8 cellular contexts compared by ENCODE assay signal in genomic region chr12:104218506-104218905, GRCh38. TPM values are rescaled to one million over a fixed set of nuclear protein-coding genes. Genes with fewer than 3 reads are reported as not detected.
DNase-seq lines count a peak whose midpoint lies in the region; ATAC-seq and TF ChIP-seq lines count a peak whose summit lies in the region.
"Not testable (repeated sequence)": the region's sequence is repeated elsewhere in the genome, so short reads cannot be mapped to it uniquely, and the experiment has no call there.

No MANE protein-coding gene starts in this region.

- ATAC-seq in left lung = not testable (repeated sequence)

- peak overlapping the region; percentile 92 for H3K27ac ChIP-seq in 22Rv1
- H3K27ac ChIP-seq in VCaP = peak overlapping the region; percentile 97
- H3K27ac ChIP-seq in ascending aorta = peak overlapping the region; percentile 58 to 89
- peak overlapping the region; percentile 79 to 87 (median 86) for H3K27ac ChIP-seq in esophagus muscularis mucosa (replicated peaks in 1 of 4)
- H3K27ac ChIP-seq in left lung = peak overlapping the region; percentile 79
- H3K27ac ChIP-seq in rectal smooth muscle tissue (ENCODE audit: low read depth, low read length) = peak overlapping the region; percentile 73
- peak overlapping the region; percentile 83 for H3K27ac ChIP-seq in suprapubic skin

- H3K9ac ChIP-seq in rectal smooth muscle tissue (ENCODE audit: low read length) = not testable (repeated sequence)

- peak; percentile 17 for DNase-seq in HT1080 (ENCODE audit: low read depth)
- DNase-seq in ascending aorta (ENCODE audit: low spot score in 2 of 2); esophagus muscularis mucosa (ENCODE audit: extremely low spot score); left lung; suprapubic skin (ENCODE audit: low spot score in 2 of 2): not testable (repeated sequence)

- intact Hi-C loops in ascending aorta (cut with DNase I) (loop anchor here (5.0 kb wide), 1 partner anchor 84 kb away; the partner anchor contains the start of gene EID3), esophagus muscularis mucosa (cut with DNase I) (loop anchor here (5.0 to 10.0 kb wide), 3 partner anchors 36 to 84 kb away; partner anchors contain the start of genes EID3 and NFYB)
- intact Hi-C loops in left lung (cut with DNase I) = not testable (repeated sequence)

- H3K27me3 ChIP-seq in ascending aorta; esophagus muscularis mucosa; rectal smooth muscle tissue (ENCODE audit: control insufficient read depth, insufficient read depth, low read length); suprapubic skin: not testable (repeated sequence)
- H3K27me3 ChIP-seq in left lung = peaks cover 0 to 10% of the 10 kb centered on the region in 2 donors

- peaks cover 5 to 21% of the 10 kb centered on the region in 2 donors for H3K4me1 ChIP-seq in ascending aorta
- H3K4me1 ChIP-seq in esophagus muscularis mucosa = peaks cover 26 to 42% (median 31%) of the 10 kb centered on the region in 4 donors
- H3K4me1 ChIP-seq in left lung = peaks cover 10 to 36% of the 10 kb centered on the region in 2 donors
- H3K4me1 ChIP-seq in rectal smooth muscle tissue (ENCODE audit: control insufficient read depth, insufficient read depth, low read length) = peaks cover 13% of the 10 kb centered on the region
- peaks cover 29% of the 10 kb centered on the region for H3K4me1 ChIP-seq in suprapubic skin

- TF ChIP-seq POLR2A in esophagus muscularis mucosa (IDR thresholded peaks at IDR 0.05; ENCODE audit: low read depth); suprapubic skin (IDR thresholded peaks at IDR 0.05): not testable (repeated sequence)

- not testable (repeated sequence) for H3K4me3 ChIP-seq in ascending aorta; esophagus muscularis mucosa; left lung; rectal smooth muscle tissue (ENCODE audit: low read length); suprapubic skin

- 95% methylated on average over 2 of the region's 2 CpGs for WGBS in esophagus muscularis mucosa
- 98% methylated on average over 2 of the region's 2 CpGs for WGBS in suprapubic skin

- H3K36me3 ChIP-seq in ascending aorta; esophagus muscularis mucosa; left lung; rectal smooth muscle tissue (ENCODE audit: control insufficient read depth, insufficient read depth, low read length); suprapubic skin: not testable (repeated sequence)

- TF ChIP-seq CTCF in 22Rv1 (IDR thresholded peaks at IDR 0.05); VCaP (conservative IDR thresholded peaks at IDR 0.05); ascending aorta (IDR thresholded peaks at IDR 0.05); esophagus muscularis mucosa (IDR thresholded peaks at IDR 0.05); left lung (IDR thresholded peaks at IDR 0.05); suprapubic skin (IDR thresholded peaks at IDR 0.05): not testable (repeated sequence)

- not testable (repeated sequence) for TF ChIP-seq EP300 in esophagus muscularis mucosa (IDR thresholded peaks at IDR 0.05); suprapubic skin (IDR thresholded peaks at IDR 0.05)

- not testable (repeated sequence) for H3K9me3 ChIP-seq in ascending aorta, esophagus muscularis mucosa, left lung, suprapubic skin

RNA-seq across cellular contexts. Expression of gene TXNRD1, which starts 2.9 kb away (rescaled TPM):
- 340 and 396 TPM in 2 replicates for total RNA-seq in HT1080 (2014; rRNA removed; shearing (Covaris generic))
- polyA plus RNA-seq in HT1080 (2015; cell fraction: cytosol; rRNA removed) = 322 and 364 TPM in 2 replicates
- polyA plus RNA-seq in HT1080 (2015; cell fraction: nucleus; rRNA removed) = 328 and 396 TPM in 2 replicates
- 67.4 TPM for total RNA-seq in ascending aorta
- total RNA-seq in esophagus muscularis mucosa = 100 to 1,000 TPM; 243 to 594 (median 299) TPM
- 100 to 1,000 TPM; 111 to 174 TPM for total RNA-seq in left lung
- total RNA-seq in suprapubic skin = 10 to 100 TPM; 33.1 to 52.1 (median 39.4) TPM
